22 cellular contexts compared by ENCODE assay signal in the genomic region with DNA sequence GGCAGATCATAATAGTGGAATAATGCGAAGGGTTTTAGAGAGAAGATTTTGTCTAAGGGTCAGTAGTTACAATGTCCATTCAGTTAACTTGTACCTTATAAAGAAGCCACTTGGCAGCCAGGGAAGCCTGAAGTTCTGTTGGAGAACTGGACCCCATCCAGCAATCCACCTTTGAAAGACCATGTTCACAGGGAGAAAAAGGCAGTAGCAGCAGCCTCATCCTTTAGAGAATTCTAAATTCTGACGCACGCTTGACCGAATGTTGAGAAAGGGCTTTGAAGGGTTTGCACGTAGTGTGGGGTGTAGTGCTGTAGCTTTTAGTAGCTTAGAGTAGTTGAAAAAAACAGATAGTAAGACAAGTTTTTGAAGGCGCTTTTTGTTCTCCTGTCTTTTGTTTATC.
"Had no signal": no experiment of that assay in that cellular context is flagged by ENCODE, and none has a peak within 500 bp of the region (broad histone marks: within the 10 kb centered on the region; RNA-seq: fewer than 3 reads in every experiment).

No MANE protein-coding gene starts in this region.

- DNase-seq: activated CD4-positive, alpha-beta T cell treated with anti-CD3 and anti-CD28 coated beads for 4 hours; activated CD4-positive, alpha-beta T cell treated with anti-CD3 and anti-CD28 coated beads, Interleukin-2, amount 50 U/mL, for 4 hours; activated naive CD4-positive, alpha-beta T cell; activated T-cell treated with anti-CD3 and anti-CD28 coated beads for 4 hours; activated T-cell treated with anti-CD3 and anti-CD28 coated beads, Interleukin-2, amount 50 U/mL, for 72 hours; body of pancreas; cortex of kidney; endodermal cell; foreskin keratinocyte; mammary epithelial cell; natural killer cell; retina; stimulated activated CD4-positive, alpha-beta T cell treated with anti-CD3 and anti-CD28 coated beads, Interleukin-1b, Interleukin-23, amount 100 ng/mL, for 48 hours; stimulated activated CD4-positive, alpha-beta T cell treated with anti-CD3 and anti-CD28 coated beads, Interleukin-4, amount 100 ng/mL, for 4 hours; stimulated activated CD8-positive, alpha-beta memory T cell treated with anti-CD3 and anti-CD28 coated beads, Interleukin-4, amount 100 ng/mL, for 48 hours; stimulated activated naive CD8-positive, alpha-beta T cell treated with anti-CD3 and anti-CD28 coated beads, Interleukin-15, amount 100 ng/mL, for 72 hours; upper lobe of left lung had no signal

- H3K4me3 ChIP-seq: body of pancreas, smooth muscle cell, upper lobe of left lung, vagina had no signal

- H3K27ac ChIP-seq: foreskin keratinocyte, upper lobe of left lung, vagina had no signal

- H3K4me1 ChIP-seq: foreskin keratinocyte, upper lobe of left lung, vagina had no signal

- H3K27me3 ChIP-seq: body of pancreas, foreskin keratinocyte, upper lobe of left lung, vagina had no signal

- ATAC-seq: activated naive CD4-positive, alpha-beta T cell treated with anti-CD3 and anti-CD28 coated beads, Interleukin-2, amount 50 U/mL, for 72 hours; activated T-cell treated with anti-CD3 and anti-CD28 coated beads, Interleukin-2, amount 50 U/mL, for 72 hours; body of pancreas; esophagus mucosa; foreskin keratinocyte; natural killer cell; stimulated activated memory B cell treated with anti-CD40 and anti-IgM and Interleukin-4, amounts not matched to agents 10 μg/mL and 1 μg/mL and 100 μg/mL, for 72 hours; stimulated activated naive CD8-positive, alpha-beta T cell treated with anti-CD3 and anti-CD28 coated beads, Interleukin-15, amount 100 ng/mL, for 72 hours had no signal

- H3K9me3 ChIP-seq: body of pancreas, upper lobe of left lung, vagina had no signal
